ENCODE assay signal across 21 cellular contexts in the genomic region with DNA sequence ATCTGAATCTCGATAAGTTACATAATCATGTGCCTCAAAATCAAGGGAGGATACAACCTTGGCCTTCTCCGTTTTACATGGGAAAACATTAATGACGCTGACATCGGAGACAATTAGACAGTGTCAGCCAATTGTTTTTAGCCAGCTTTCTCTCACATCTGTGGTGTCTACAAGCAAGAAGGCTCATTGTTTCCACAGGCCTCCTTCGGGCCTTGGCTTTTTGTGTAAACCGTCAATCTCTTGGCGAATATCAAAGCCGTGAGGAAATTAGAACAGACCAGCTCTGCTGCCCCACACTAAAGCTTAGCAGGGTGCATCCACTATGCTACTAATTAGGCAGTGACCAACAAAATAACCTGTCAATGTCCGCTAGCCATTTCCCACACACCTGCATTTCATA. TPM values are rescaled to one million over a fixed set of nuclear protein-coding genes. Genes with fewer than 3 reads are reported as not detected.
DNase-seq lines count a peak whose midpoint lies in the region; ATAC-seq and TF ChIP-seq lines count a peak whose summit lies in the region.
"Had no signal": no experiment of that assay in that cellular context is flagged by ENCODE, and none has a peak within 500 bp of the region (broad histone marks: within the 10 kb centered on the region; RNA-seq: fewer than 3 reads in every experiment).

No MANE protein-coding gene starts in this region.

- H3K27ac ChIP-seq in A673 (ENCODE audit: low read depth, low read length, poor library complexity, severe bottlenecking) (peak overlapping the region; percentile 95), neural cell (ENCODE audit: low read length) (no peak overlapping the region), hepatocyte (no peak overlapping the region)
- H3K27ac ChIP-seq: C4-2B, left ventricle myocardium inferior, neutrophil, Peyer's patch, SJCRH30 had no signal

- no peaks in the 10 kb centered on the region for H3K4me1 Mint-ChIP-seq in activated naive CD4-positive, alpha-beta T cell treated with anti-CD3 and anti-CD28 coated beads, Interleukin-2, amount 10 ng/mL, durations not matched to agents 7 days and 5 days
- H3K4me1 Mint-ChIP-seq: activated CD4-positive, alpha-beta T cell treated with anti-CD3 and anti-CD28 coated beads, Interleukin-2, amount 10 ng/mL, durations not matched to agents 7 days and 5 days; activated naive CD8-positive, alpha-beta T cell treated with anti-CD3 and anti-CD28 coated beads, Interleukin-2, amount 50 U/mL, for 24 hours had no signal

- H3K79me2 ChIP-seq in neural cell (replicated peaks; ENCODE audit: insufficient read depth, low read length) (no peaks in the 10 kb centered on the region), hepatocyte (no peaks in the 10 kb centered on the region)

- peaks cover 79% of the 10 kb centered on the region for H3K4me1 ChIP-seq in A673 (ENCODE audit: insufficient read depth, low read length, poor library complexity, severe bottlenecking)
- no peaks in the 10 kb centered on the region for H3K4me1 ChIP-seq in hepatocyte (ENCODE audit: insufficient read depth)
- H3K4me1 ChIP-seq: left ventricle myocardium inferior, Peyer's patch had no signal

- no TSS peak for BruUV-seq in A673 (replicated peaks; lab: Mats Ljungman, UMichigan)

- intact Hi-C loops in A673 (cut with micrococcal nuclease; ENCODE audit: unreplicated experiment) = loop anchor here (5.0 kb wide), 1 partner anchor 298 kb away; no protein-coding TSS in a partner anchor

- POLR2A ChIA-PET in A673 (lab: Charles Lee; ENCODE audit: low non-redundant PET) = no interaction called here

- WGBS in hepatocyte (ENCODE audit: low lambda C conversion rate, missing lambda C conversion rate) = 63% methylated on average over 9 of the region's 9 CpGs

- no peak for ATAC-seq in GM21723 (IDR thresholded peaks at IDR 0.05; ENCODE audit: unreplicated experiment)
- ATAC-seq: activated naive CD8-positive, alpha-beta T cell treated with anti-CD3 and anti-CD28 coated beads, Interleukin-2, amount 50 U/mL, for 24 hours had no signal

- no peaks in the 10 kb centered on the region for H3K9me3 ChIP-seq in A673 (ENCODE audit: low read depth, low read length, poor library complexity, severe bottlenecking)
- no peaks in the 10 kb centered on the region for H3K9me3 ChIP-seq in neural cell (ENCODE audit: low read length)
- no peaks in the 10 kb centered on the region for H3K9me3 ChIP-seq in hepatocyte (ENCODE audit: low read depth)
- H3K9me3 ChIP-seq: left ventricle myocardium inferior, neutrophil, Peyer's patch, SJCRH30 had no signal

- no peak overlapping the region for H3K9ac ChIP-seq in neural cell (ENCODE audit: low read length)

- no peaks in the 10 kb centered on the region for H3F3A ChIP-seq in neural cell (ENCODE audit: insufficient read depth, low read length, poor library complexity, severe bottlenecking)

- H3K27ac Mint-ChIP-seq in activated naive CD4-positive, alpha-beta T cell treated with anti-CD3 and anti-CD28 coated beads, Interleukin-2, amount 10 ng/mL, durations not matched to agents 7 days and 5 days = no peak overlapping the region
- H3K27ac Mint-ChIP-seq: activated CD4-positive, alpha-beta T cell treated with anti-CD3 and anti-CD28 coated beads, Interleukin-2, amount 10 ng/mL, durations not matched to agents 7 days and 5 days; activated naive CD8-positive, alpha-beta T cell treated with anti-CD3 and anti-CD28 coated beads, Interleukin-2, amount 50 U/mL, for 24 hours had no signal

- no peak for DNase-seq in A673 (ENCODE audit: low spot score)
- peak; percentile 93 for DNase-seq in NCI-H69 (lab: John Stamatoyannopoulos, UW)
- peak; percentile 33 to 83 for DNase-seq in hippocampal formation (lab: John Stamatoyannopoulos, UW)
- DNase-seq in hepatocyte (ENCODE audit: low spot score) = no peak
- DNase-seq in activated naive CD4-positive, alpha-beta T cell treated with anti-CD3 and anti-CD28 coated beads, Interleukin-2, amount 10 ng/mL, durations not matched to agents 7 days and 5 days = no peak
- no peak for DNase-seq in 8988T
- DNase-seq: ACHN; activated CD4-positive, alpha-beta T cell treated with anti-CD3 and anti-CD28 coated beads, Interleukin-2, amount 10 ng/mL, durations not matched to agents 7 days and 5 days; activated naive CD8-positive, alpha-beta T cell treated with anti-CD3 and anti-CD28 coated beads, Interleukin-2, amount 50 U/mL, for 24 hours; left ventricle myocardium inferior; NCI-H1105 treated with DMSO at 0.1 percent for 48 hours; Peyer's patch; SJCRH30; stimulated activated CD8-positive, alpha-beta memory T cell treated with anti-CD3 and anti-CD28 coated beads, Interleukin-4, amount 100 ng/mL, for 48 hours had no signal

- H3K9me3 Mint-ChIP-seq in activated naive CD4-positive, alpha-beta T cell treated with anti-CD3 and anti-CD28 coated beads, Interleukin-2, amount 10 ng/mL, durations not matched to agents 7 days and 5 days = no peaks in the 10 kb centered on the region
- H3K9me3 Mint-ChIP-seq: activated CD4-positive, alpha-beta T cell treated with anti-CD3 and anti-CD28 coated beads, Interleukin-2, amount 10 ng/mL, durations not matched to agents 7 days and 5 days; activated naive CD8-positive, alpha-beta T cell treated with anti-CD3 and anti-CD28 coated beads, Interleukin-2, amount 50 U/mL, for 24 hours had no signal

- no peak for TF ChIP-seq CTCF in A673 (conservative IDR thresholded peaks at IDR 0.05; ENCODE audit: low read depth, low read length)
- no peak for TF ChIP-seq CTCF in neural cell (IDR thresholded peaks at IDR 0.05; ENCODE audit: poor library complexity, severe bottlenecking)
- TF ChIP-seq CTCF in hepatocyte (IDR thresholded peaks at IDR 0.05; ENCODE audit: poor library complexity) = no peak

- no peak overlapping the region for H3K4me3 ChIP-seq in A673 (ENCODE audit: low read depth, low read length, poor library complexity, severe bottlenecking)
- no peak overlapping the region for H3K4me3 ChIP-seq in neural cell (ENCODE audit: low read length)
- H3K4me3 ChIP-seq in hepatocyte = no peak overlapping the region
- H3K4me3 ChIP-seq: left ventricle myocardium inferior, Peyer's patch, SJCRH30 had no signal

- H3K9me2 ChIP-seq in neural cell (ENCODE audit: insufficient read depth, low read length) (no peaks in the 10 kb centered on the region), hepatocyte (replicated peaks; ENCODE audit: insufficient read depth) (no peaks in the 10 kb centered on the region)

- no peaks in the 10 kb centered on the region for H3K36me3 Mint-ChIP-seq in activated naive CD4-positive, alpha-beta T cell treated with anti-CD3 and anti-CD28 coated beads, Interleukin-2, amount 10 ng/mL, durations not matched to agents 7 days and 5 days

- H4K20me1 ChIP-seq in neural cell (ENCODE audit: insufficient read depth) (no peaks in the 10 kb centered on the region), hepatocyte (ENCODE audit: insufficient read depth, poor library complexity, severe bottlenecking) (no peaks in the 10 kb centered on the region)

- H3K4me3 Mint-ChIP-seq in activated naive CD4-positive, alpha-beta T cell treated with anti-CD3 and anti-CD28 coated beads, Interleukin-2, amount 10 ng/mL, durations not matched to agents 7 days and 5 days = no peak overlapping the region
- H3K4me3 Mint-ChIP-seq: activated CD4-positive, alpha-beta T cell treated with anti-CD3 and anti-CD28 coated beads, Interleukin-2, amount 10 ng/mL, durations not matched to agents 7 days and 5 days; activated naive CD8-positive, alpha-beta T cell treated with anti-CD3 and anti-CD28 coated beads, Interleukin-2, amount 50 U/mL, for 24 hours had no signal

- H2AFZ ChIP-seq in neural cell (ENCODE audit: low read depth, low read length) (no peak overlapping the region), hepatocyte (no peak overlapping the region)

- H3K27me3 ChIP-seq in A673 (replicated peaks; ENCODE audit: insufficient read depth, low read depth, low read length, poor library complexity) (no peaks in the 10 kb centered on the region), neural cell (ENCODE audit: insufficient read depth, low read depth, low read length) (no peaks in the 10 kb centered on the region), hepatocyte (peaks cover 13% of the 10 kb centered on the region)
- H3K27me3 ChIP-seq: Peyer's patch, SJCRH30 had no signal

- H3K4me2 ChIP-seq in neural cell (ENCODE audit: low read length) = peak overlapping the region; percentile 11
- H3K4me2 ChIP-seq in hepatocyte = no peak overlapping the region

- H3K36me3 ChIP-seq in A673 (ENCODE audit: insufficient read depth, low read length, poor library complexity, severe bottlenecking) (no peaks in the 10 kb centered on the region), neural cell (ENCODE audit: insufficient read depth, low read length) (no peaks in the 10 kb centered on the region), hepatocyte (replicated peaks; ENCODE audit: insufficient read depth, low read depth) (no peaks in the 10 kb centered on the region)
- H3K36me3 ChIP-seq: left ventricle myocardium inferior, neutrophil, Peyer's patch, SJCRH30 had no signal

- CTCF ChIA-PET in A673 (lab: Charles Lee) = no interaction called here
- CTCF ChIA-PET in activated naive CD4-positive, alpha-beta T cell treated with anti-CD3 and anti-CD28 coated beads, Interleukin-2, amount 10 ng/mL, durations not matched to agents 7 days and 5 days (lab: Charles Lee) = no interaction called here

- no peak for TF ChIP-seq RAD21 in neural cell (conservative IDR thresholded peaks at IDR 0.05)

- no peak for TF ChIP-seq EP300 in neural cell (conservative IDR thresholded peaks at IDR 0.05; ENCODE audit: poor library complexity, severe bottlenecking)

- no peaks in the 10 kb centered on the region for H3K27me3 Mint-ChIP-seq in activated naive CD4-positive, alpha-beta T cell treated with anti-CD3 and anti-CD28 coated beads, Interleukin-2, amount 10 ng/mL, durations not matched to agents 7 days and 5 days

TF ChIP-seq in neural cell, 6 proteins besides CTCF, POLR2A, EP300 and RAD21 (continues in another document):
- TF ChIP-seq POLR2AphosphoS5 (IDR thresholded peaks at IDR 0.05) (no peak), EZH2 (IDR thresholded peaks at IDR 0.05; ENCODE audit: borderline replicate concordance, insufficient read depth, low read length, poor library complexity, severe bottlenecking) (no peak), MXI1 (conservative IDR thresholded peaks at IDR 0.05; ENCODE audit: poor library complexity, severe bottlenecking) (no peak), TAF1 (IDR thresholded peaks at IDR 0.05; ENCODE audit: low read depth) (no peak)

RNA-seq across cellular contexts. Expression of a gene that starts 43.2 kb away (rescaled TPM):
- total RNA-seq in A673 (2021) (65.1 and 74.4 TPM in 2 replicates), hepatocyte (not detected in 2 replicates)
- polyA plus RNA-seq in neural cell (0.63 and 0.70 TPM in 2 replicates), hepatocyte (not detected in 2 replicates)
- 0.49 and 0.58 TPM in 2 replicates for polyA minus RNA-seq in neural cell
- total RNA-seq: activated CD4-positive, alpha-beta T cell treated with anti-CD3 and anti-CD28 coated beads, Interleukin-2, amount 10 ng/mL, durations not matched to agents 7 days and 5 days; fibroblast of villous mesenchyme; left ventricle myocardium inferior; mucosa of gallbladder; Peyer's patch; SJCRH30; T-helper 1 cell treated with Interleukin-12 subunit alpha and Interleukin-12 subunit beta and Interleukin-4 antibody, amounts not matched to agents 30 ng/mL and 1 ng/mL, for 36 hours had no signal

Comparison
In these comparisons a context has a peak if more than half of its experiments do, and no peak if none do; other contexts are left out.
1. DNase-seq: peak in NCI-H69 (single experiment) and hippocampal formation (2 of 2); none in A673 (single experiment), hepatocyte (single experiment), activated naive CD4-positive, alpha-beta T cell treated with anti-CD3 and anti-CD28 coated beads, Interleukin-2, amount 10 ng/mL, durations not matched to agents 7 days and 5 days (single experiment) and 8988T (single experiment).
2. RNA of a gene that starts 43.2 kb away (total RNA-seq): 65.1 to 74.4 TPM in A673; not detected in hepatocyte; every median in the first group is over 10 times any median in the second.